ENCODE assay signal across 16 cellular contexts in genomic region chr2:178395941-178396585, GRCh38. TPM values are rescaled to one million over a fixed set of nuclear protein-coding genes. Genes with fewer than 3 reads are reported as not detected.
DNase-seq lines count a peak whose midpoint lies in the region; ATAC-seq, FAIRE-seq and TF ChIP-seq lines count a peak whose summit lies in the region.
"Had no signal": no experiment of that assay in that cellular context is flagged by ENCODE, and none has a peak within 500 bp of the region (broad histone marks: within the 10 kb centered on the region; RNA-seq: fewer than 3 reads in every experiment).

No MANE protein-coding gene starts in this region.

- peak; percentile 31 for FAIRE-seq in GM12878 (lab: Jason Lieb, UNC)
- FAIRE-seq: A549 had no signal

- H3K27me3 ChIP-seq in GM12878 (replicated peaks in 1 of 2; ENCODE audit: control insufficient read depth in 2 of 2, insufficient read depth in 2 of 2, low read length in 1 of 2) (no peaks in the 10 kb centered on the region), osteoblast (ENCODE audit: insufficient read depth, low read length) (no peaks in the 10 kb centered on the region), neural progenitor cell (no peaks in the 10 kb centered on the region), right lobe of liver (no peaks in the 10 kb centered on the region)
- H3K27me3 ChIP-seq: BLaER1 treated with 17β-estradiol and CSF1 and Interleukin-3, amounts not matched to agents 10 nM and 100 nM had no signal

- POLR2A ChIA-PET in GM12878 (lab: Charles Lee), result interaction anchor here (0.6 to 1.9 kb wide), 3 partner anchors 8 to 137 kb away, joined by 4 to 6 read pairs (median 4); no protein-coding TSS in a partner anchor

- no peaks in the 10 kb centered on the region for H3K36me3 Mint-ChIP-seq in HFFc6 (ENCODE audit: low read depth)
- H3K36me3 Mint-ChIP-seq in neural progenitor cell, result no peaks in the 10 kb centered on the region
- H3K36me3 Mint-ChIP-seq: CD4-positive, CD25-positive, alpha-beta regulatory T cell had no signal

- TF ChIP-seq RAD21 in GM12878 (IDR thresholded peaks at IDR 0.05; ENCODE audit: insufficient read depth, low read depth, low read length), result no peak

- peaks cover 3% of the 10 kb centered on the region for H3F3A ChIP-seq in neural progenitor cell (ENCODE audit: low read depth)

- H3K4me3 ChIP-seq in GM12878, result no peak overlapping the region
- no peak overlapping the region for H3K4me3 ChIP-seq in osteoblast (ENCODE audit: insufficient read depth, low read length)
- no peak overlapping the region for H3K4me3 ChIP-seq in neural progenitor cell
- H3K4me3 ChIP-seq in right lobe of liver, result no peak overlapping the region
- H3K4me3 ChIP-seq: A549; BLaER1 treated with 17β-estradiol and CSF1 and Interleukin-3, amounts not matched to agents 10 nM and 100 nM; GM23248 had no signal

- H2AFZ ChIP-seq in GM12878 (ENCODE audit: control insufficient read depth, low read depth, low read length) (no peak overlapping the region), osteoblast (ENCODE audit: low read length) (peak overlapping the region; percentile 38), neural progenitor cell (replicated peaks) (no peak overlapping the region)
- H2AFZ ChIP-seq: GM23248 had no signal

- no peak for TF ChIP-seq POLR2A in GM12878 (IDR thresholded peaks at IDR 0.05; ENCODE audit: low read depth, low read length)
- TF ChIP-seq POLR2A in right lobe of liver (IDR thresholded peaks at IDR 0.05), result no peak

- H3K79me2 ChIP-seq in GM12878 (ENCODE audit: control insufficient read depth, insufficient read depth, low read length), result no peaks in the 10 kb centered on the region
- no peaks in the 10 kb centered on the region for H3K79me2 ChIP-seq in osteoblast (ENCODE audit: insufficient read depth, low read length)
- no peaks in the 10 kb centered on the region for H3K79me2 ChIP-seq in neural progenitor cell (ENCODE audit: low read depth)

- RAD21 ChIA-PET in GM12878 (lab: Charles Lee; ENCODE audit: unreplicated experiment), result interaction anchor here (1.1 to 6.3 kb wide), 4 partner anchors 18 to 281 kb away, joined by 3 to 107 read pairs (median 41); no protein-coding TSS in a partner anchor

- intact Hi-C loops in GM12878 (cut with micrococcal nuclease; ENCODE audit: unreplicated experiment), result loop anchor here (5.0 kb wide), 1 partner anchor 284 kb away; the partner anchor contains the start of gene RBM45
- intact Hi-C loops in right lobe of liver (cut with DNase I), result no loop called here

- H3K27ac Mint-ChIP-seq in HFFc6 (no peak overlapping the region), neural progenitor cell (no peak overlapping the region)
- H3K27ac Mint-ChIP-seq: CD4-positive, CD25-positive, alpha-beta regulatory T cell had no signal

- H3K27ac ChIP-seq in GM12878 (ENCODE audit: control insufficient read depth, insufficient read depth), result no peak overlapping the region
- no peak overlapping the region for H3K27ac ChIP-seq in osteoblast (ENCODE audit: low read depth, low read length)
- no peak overlapping the region for H3K27ac ChIP-seq in neural progenitor cell
- no peak overlapping the region for H3K27ac ChIP-seq in right lobe of liver
- H3K27ac ChIP-seq: A549; BLaER1 treated with 17β-estradiol and CSF1 and Interleukin-3, amounts not matched to agents 10 nM and 100 nM; GM23248; HL-60 had no signal

- WGBS in GM12878 (ENCODE audit: insufficient coverage, insufficient replicate concordance, low lambda C conversion rate, missing lambda C conversion rate), result 47% methylated on average over 8 of the region's 8 CpGs
- WGBS in right lobe of liver (ENCODE audit: insufficient coverage, low coverage, low lambda C conversion rate, missing lambda C conversion rate), result 83% methylated on average over 8 of the region's 8 CpGs

- H3K27me3 Mint-ChIP-seq in HFFc6 (ENCODE audit: insufficient read depth), result 0 out of 2 replicates have a peak, but pooled peaks cover 1% of the 10 kb centered on the region
- no peaks in the 10 kb centered on the region for H3K27me3 Mint-ChIP-seq in neural progenitor cell (ENCODE audit: insufficient read depth, low read depth)

- H3K4me1 ChIP-seq in GM12878 (ENCODE audit: control insufficient read depth, insufficient read depth, low read length), result no peaks in the 10 kb centered on the region
- peaks cover 4% of the 10 kb centered on the region for H3K4me1 ChIP-seq in osteoblast (ENCODE audit: insufficient read depth, low read length)
- no peaks in the 10 kb centered on the region for H3K4me1 ChIP-seq in neural progenitor cell
- no peaks in the 10 kb centered on the region for H3K4me1 ChIP-seq in right lobe of liver
- H3K4me1 ChIP-seq: A549 had no signal

- no TSS peak for BruUV-seq in GM12878 (replicated peaks; lab: Mats Ljungman, UMichigan)

- H3K9me3 Mint-ChIP-seq in HFFc6 (no peaks in the 10 kb centered on the region), neural progenitor cell (no peaks in the 10 kb centered on the region)
- H3K9me3 Mint-ChIP-seq: CD4-positive, CD25-positive, alpha-beta regulatory T cell had no signal

- H3K4me1 Mint-ChIP-seq in HFFc6 (ENCODE audit: low read depth) (peaks cover 25% of the 10 kb centered on the region), neural progenitor cell (no peaks in the 10 kb centered on the region)
- H3K4me1 Mint-ChIP-seq: CD4-positive, CD25-positive, alpha-beta regulatory T cell had no signal

- CTCF ChIA-PET in GM12878 (lab: Yijun Ruan, JAX), result interaction anchor here (0.6 to 19.4 kb wide), 10 partner anchors 9 to 285 kb away, joined by 3 to 702 read pairs (median 4); partner anchors contain the start of genes PJVK, PRKRA and RBM45

- peak; percentile 39 for DNase-seq in EH (ENCODE audit: low read depth)
- no peak for DNase-seq in HFFc6
- DNase-seq in GM12878 (ENCODE audit: low read depth, low spot score), result no peak
- no peak for DNase-seq in osteoblast (ENCODE audit: insufficient read length, low spot score, missing footprints)
- DNase-seq in neural progenitor cell (ENCODE audit: low spot score), result no peak
- no peak for DNase-seq in right lobe of liver
- DNase-seq in activated CD4-positive, alpha-beta T cell treated with anti-CD3 and anti-CD28 coated beads for 48 hours, result no peak
- DNase-seq: CD4-positive, CD25-positive, alpha-beta regulatory T cell; GM23248; H7; Karpas-422 had no signal

- no peak for TF ChIP-seq EP300 in GM12878 (IDR thresholded peaks at IDR 0.05; ENCODE audit: borderline replicate concordance in 1 of 2, control insufficient read depth in 1 of 2, low read depth in 2 of 2, low read length in 2 of 2)

- H3K36me3 ChIP-seq in GM12878 (ENCODE audit: control insufficient read depth in 2 of 2, insufficient read depth in 2 of 2, low read length in 1 of 2) (no peaks in the 10 kb centered on the region), osteoblast (ENCODE audit: insufficient read depth, low read length) (no peaks in the 10 kb centered on the region), neural progenitor cell (no peaks in the 10 kb centered on the region), right lobe of liver (no peaks in the 10 kb centered on the region)
- H3K36me3 ChIP-seq: BLaER1 treated with 17β-estradiol and CSF1 and Interleukin-3, amounts not matched to agents 10 nM and 100 nM had no signal

- TF ChIP-seq CTCF in HFFc6 (IDR thresholded peaks at IDR 0.05) (no peak), GM12878 (IDR thresholded peaks at IDR 0.05 in 2 of 3, conservative IDR thresholded peaks at IDR 0.05 in 1 of 3; ENCODE audit: control insufficient read depth in 2 of 3, extremely low read depth in 1 of 3, insufficient read depth in 1 of 3, low read depth in 3 of 3, low read length in 3 of 3) (no peak), osteoblast (IDR thresholded peaks at IDR 0.05; ENCODE audit: extremely low read depth, low read depth, low read length) (no peak), neural progenitor cell (IDR thresholded peaks at IDR 0.05) (no peak), right lobe of liver (IDR thresholded peaks at IDR 0.05) (no peak)

- peak overlapping the region; percentile 26; the same call in 1 of the 2 replicates for H3K4me3 Mint-ChIP-seq in HFFc6
- no peak overlapping the region for H3K4me3 Mint-ChIP-seq in neural progenitor cell
- H3K4me3 Mint-ChIP-seq: CD4-positive, CD25-positive, alpha-beta regulatory T cell had no signal

- ATAC-seq in GM12878 (no peak), HG03095 (IDR thresholded peaks at IDR 0.05; ENCODE audit: unreplicated experiment) (no peak), right lobe of liver (no peak)

- in situ Hi-C loops in GM12878 (cut with MboI), result no loop called here

- SMC1A ChIA-PET in GM12878 (lab: Charles Lee; ENCODE audit: uncharacterized antibody, unreplicated experiment), result interaction anchor here (0.9 to 18.1 kb wide), 5 partner anchors 9 to 284 kb away, joined by 4 to 454 read pairs (median 10); partner anchors contain the start of gene RBM45

- H3K9me3 ChIP-seq in GM12878 (replicated peaks; ENCODE audit: control insufficient read depth, insufficient read depth, low read length) (no peaks in the 10 kb centered on the region), osteoblast (ENCODE audit: low read depth, low read length) (no peaks in the 10 kb centered on the region), neural progenitor cell (ENCODE audit: low read depth) (no peaks in the 10 kb centered on the region), right lobe of liver (no peaks in the 10 kb centered on the region)
- H3K9me3 ChIP-seq: A549; BLaER1 treated with 17β-estradiol and CSF1 and Interleukin-3, amounts not matched to agents 10 nM and 100 nM had no signal

- H3K4me2 ChIP-seq in GM12878 (ENCODE audit: control insufficient read depth, insufficient read depth) (no peak overlapping the region), osteoblast (ENCODE audit: insufficient read depth, low read length) (no peak overlapping the region), neural progenitor cell (no peak overlapping the region)
- H3K4me2 ChIP-seq: A549; BLaER1 treated with 17β-estradiol and CSF1 and Interleukin-3, amounts not matched to agents 10 nM and 100 nM had no signal

- H3K9ac ChIP-seq in GM12878 (ENCODE audit: control insufficient read depth, insufficient read depth, low read length) (no peak overlapping the region), neural progenitor cell (no peak overlapping the region)
- H3K9ac ChIP-seq: BLaER1 treated with 17β-estradiol and CSF1 and Interleukin-3, amounts not matched to agents 10 nM and 100 nM; GM23248 had no signal

- H4K20me1 ChIP-seq in GM12878 (ENCODE audit: control insufficient read depth, insufficient read depth) (no peaks in the 10 kb centered on the region), osteoblast (ENCODE audit: insufficient read depth, low read length) (no peaks in the 10 kb centered on the region), neural progenitor cell (ENCODE audit: low read depth) (no peaks in the 10 kb centered on the region)
- H4K20me1 ChIP-seq: BLaER1 treated with 17β-estradiol and CSF1 and Interleukin-3, amounts not matched to agents 10 nM and 100 nM had no signal

RNA-seq across cellular contexts. Expression of gene PRKRA, which starts 54.9 kb away (rescaled TPM):
- 10 to 100 TPM; 30.4 to 38.3 (median 33.7) TPM for total RNA-seq in HFFc6 (2021; fragmentation: NEBNext Ultra II Directional; extraction: Animal tissue kit (Norgen Biotek cat#: 25700))
- total RNA-seq in GM12878 (2013; cell fraction: nucleolus; rRNA removed), result 99.5 and 101 TPM in 2 replicates
- total RNA-seq in GM12878 (2014; rRNA removed), result 70.1 and 74.5 TPM in 2 replicates
- total RNA-seq in GM12878 (2014; rRNA removed; fragmentation: Illumina TruSeq; extraction: Trizol), result 49.5 and 50.1 TPM in 2 replicates
- total RNA-seq in GM12878 (2021), result 46.8 and 49.1 TPM in 2 replicates
- 27.2 TPM for polyA plus RNA-seq in GM12878 (2011; ENCODE audit: low read depth)
- polyA plus RNA-seq in GM12878 (2011; rRNA removed), result 65.7 and 80.6 TPM in 2 replicates
- 40.1 and 59.0 TPM in 2 replicates for polyA plus RNA-seq in GM12878 (2011; cell fraction: cytosol; rRNA removed)
- polyA plus RNA-seq in GM12878 (2011; cell fraction: nucleus; rRNA removed), result 47.4 and 47.8 TPM in 2 replicates
- polyA plus RNA-seq in GM12878 (2012), result 45.5 and 50.4 TPM in 2 replicates
- polyA plus RNA-seq in GM12878 (2014; fragmentation: Illumina TruSeq; extraction: Trizol), result 48.2 and 68.4 TPM in 2 replicates
- polyA plus RNA-seq in GM12878 (2014; fragmentation: Nextera tagmentation; extraction: Ambion mirVana), result 10 to 100 TPM; 19.1 to 25.1 TPM
- 53.8 and 59.3 TPM in 2 replicates for polyA plus RNA-seq in GM12878 (2014; rRNA removed)
- 10 to 100 TPM; 71.1 to 75.6 TPM for polyA plus RNA-seq in GM12878 (2016; fragmentation: Nextera tagmentation; extraction: Ambion mirVana)
- polyA minus RNA-seq in GM12878 (2011; rRNA and poly(A)+ RNA removed), result 43.6 and 62.9 TPM in 2 replicates
- 28.7 and 34.7 TPM in 2 replicates for polyA minus RNA-seq in GM12878 (2011; cell fraction: cytosol; rRNA and poly(A)+ RNA removed)
- 68.9 and 87.0 TPM in 2 replicates for polyA minus RNA-seq in GM12878 (2011; cell fraction: nucleus; rRNA and poly(A)+ RNA removed)
- total RNA-seq in osteoblast, result 56.1 and 64.5 TPM in 2 replicates
- 120 and 135 TPM in 2 replicates for total RNA-seq in neural progenitor cell (ENCODE audit: low replicate concordance)
- 10 to 100 TPM; 11.2 to 20.5 (median 14.4) TPM for total RNA-seq in right lobe of liver

RNA-seq across cellular contexts. Expression of gene PJVK, which starts 55.1 kb away (rescaled TPM):
- 1 to 10 TPM in 1 of 6 experiments, under 1 TPM in 5; 0.43 to 1.0 (median 0.69) TPM for total RNA-seq in HFFc6 (2021; fragmentation: NEBNext Ultra II Directional; extraction: Animal tissue kit (Norgen Biotek cat#: 25700))
- 8.4 and 8.6 TPM in 2 replicates for total RNA-seq in GM12878 (2013; cell fraction: nucleolus; rRNA removed)
- total RNA-seq in GM12878 (2014; rRNA removed), result 3.4 and 4.4 TPM in 2 replicates
- total RNA-seq in GM12878 (2014; rRNA removed; fragmentation: Illumina TruSeq; extraction: Trizol), result 4.3 TPM in 2 replicates
- total RNA-seq in GM12878 (2021), result 2.9 and 3.1 TPM in 2 replicates
- polyA plus RNA-seq in GM12878 (2011; ENCODE audit: low read depth), result 3.6 TPM
- 6.2 and 9.5 TPM in 2 replicates for polyA plus RNA-seq in GM12878 (2011; rRNA removed)
- polyA plus RNA-seq in GM12878 (2011; cell fraction: cytosol; rRNA removed), result 2.1 and 2.4 TPM in 2 replicates
- 8.5 and 9.4 TPM in 2 replicates for polyA plus RNA-seq in GM12878 (2011; cell fraction: nucleus; rRNA removed)
- polyA plus RNA-seq in GM12878 (2012), result 4.7 and 6.7 TPM in 2 replicates
- polyA plus RNA-seq in GM12878 (2014; fragmentation: Illumina TruSeq; extraction: Trizol), result 6.4 and 7.4 TPM in 2 replicates
- polyA plus RNA-seq in GM12878 (2014; fragmentation: Nextera tagmentation; extraction: Ambion mirVana), result 1 to 10 TPM; 2.1 to 3.0 TPM
- 4.0 and 6.8 TPM in 2 replicates for polyA plus RNA-seq in GM12878 (2014; rRNA removed)
- 1 to 10 TPM; 1.8 to 2.6 TPM for polyA plus RNA-seq in GM12878 (2016; fragmentation: Nextera tagmentation; extraction: Ambion mirVana)
- polyA minus RNA-seq in GM12878 (2011; rRNA and poly(A)+ RNA removed), result 1.6 and 1.7 TPM in 2 replicates
- polyA minus RNA-seq in GM12878 (2011; cell fraction: cytosol; rRNA and poly(A)+ RNA removed), result 1.1 and 1.4 TPM in 2 replicates
- 3.1 and 5.6 TPM in 2 replicates for polyA minus RNA-seq in GM12878 (2011; cell fraction: nucleus; rRNA and poly(A)+ RNA removed)
- 2.1 and 2.5 TPM in 2 replicates for total RNA-seq in osteoblast
- 3.0 and 4.4 TPM in 2 replicates for total RNA-seq in neural progenitor cell (ENCODE audit: low replicate concordance)
- total RNA-seq in right lobe of liver, result 1 to 10 TPM in 5 of 6 experiments, under 1 TPM in 1; 0.80 to 2.8 (median 1.6) TPM
- total RNA-seq: Daoy had no signal
